Comparison of ENCODE assay signal across 14 cellular contexts in genomic region chr15:56174649-56175048, GRCh38.
DNase-seq lines count a peak whose midpoint lies in the region; ATAC-seq and TF ChIP-seq lines count a peak whose summit lies in the region.
"Had no signal": no experiment of that assay in that cellular context is flagged by ENCODE, and none has a peak within 500 bp of the region (broad histone marks: within the 10 kb centered on the region; RNA-seq: fewer than 3 reads in every experiment).

No MANE protein-coding gene starts in this region.

- no peaks in the 10 kb centered on the region for H3K27me3 ChIP-seq in CD4-positive, alpha-beta T cell (ENCODE audit: control insufficient read depth, insufficient read depth, low read length)

- peak overlapping the region; percentile 55 for H3K27ac Mint-ChIP-seq in CD4-positive, alpha-beta T cell
- peak overlapping the region; percentile 26 for H3K27ac Mint-ChIP-seq in activated naive CD8-positive, alpha-beta T cell treated with anti-CD3 and anti-CD28 coated beads, Interleukin-2, amount 50 U/mL, for 24 hours
- H3K27ac Mint-ChIP-seq in natural killer cell treated with Interleukin-12 subunit alpha and Interleukin-12 subunit beta and Interleukin-15 and Interleukin-18, amount 100 ng/mL, for 72 hours = peak overlapping the region; percentile 54 to 77
- H3K27ac Mint-ChIP-seq: HFFc6 had no signal

- POLR2A ChIA-PET in CD4-positive, alpha-beta T cell (lab: Charles Lee) = no interaction called here

- TF ChIP-seq CTCF in CD4-positive, alpha-beta T cell (IDR thresholded peaks at IDR 0.05) = no peak

- H3K9me3 Mint-ChIP-seq in CD4-positive, alpha-beta T cell = peaks cover 7% of the 10 kb centered on the region
- peaks cover 19% of the 10 kb centered on the region for H3K9me3 Mint-ChIP-seq in activated naive CD8-positive, alpha-beta T cell treated with anti-CD3 and anti-CD28 coated beads, Interleukin-2, amount 50 U/mL, for 24 hours
- no peaks in the 10 kb centered on the region for H3K9me3 Mint-ChIP-seq in natural killer cell treated with Interleukin-12 subunit alpha and Interleukin-12 subunit beta and Interleukin-15 and Interleukin-18, amount 100 ng/mL, for 72 hours
- H3K9me3 Mint-ChIP-seq: HFFc6 had no signal

- peaks cover 77% of the 10 kb centered on the region for H3K36me3 Mint-ChIP-seq in CD4-positive, alpha-beta T cell (ENCODE audit: low read depth)
- H3K36me3 Mint-ChIP-seq in activated naive CD8-positive, alpha-beta T cell treated with anti-CD3 and anti-CD28 coated beads, Interleukin-2, amount 50 U/mL, for 24 hours (ENCODE audit: low read depth) = peaks cover 49% of the 10 kb centered on the region
- H3K36me3 Mint-ChIP-seq in natural killer cell treated with Interleukin-12 subunit alpha and Interleukin-12 subunit beta and Interleukin-15 and Interleukin-18, amount 100 ng/mL, for 72 hours = peaks cover 23% of the 10 kb centered on the region

- ATAC-seq in activated CD4-positive, CD25-positive, alpha-beta regulatory T cell treated with anti-CD3 and anti-CD28 coated beads, Interleukin-2, amount 50 U/mL, for 24 hours = peak; percentile 65 to 75
- ATAC-seq in CD4-positive, alpha-beta T cell (ENCODE audit: poor library complexity) = no peak
- ATAC-seq in activated naive CD8-positive, alpha-beta T cell treated with anti-CD3 and anti-CD28 coated beads, Interleukin-2, amount 50 U/mL, for 24 hours = no peak
- peak; percentile 74 for ATAC-seq in natural killer cell treated with Interleukin-12 subunit alpha and Interleukin-12 subunit beta and Interleukin-15 and Interleukin-18, amount 100 ng/mL, for 72 hours
- no peak for ATAC-seq in GM18502 (IDR thresholded peaks at IDR 0.05; ENCODE audit: poor library complexity, unreplicated experiment)
- no peak for ATAC-seq in GM21528 (IDR thresholded peaks at IDR 0.05; ENCODE audit: low FRiP score, unreplicated experiment)

- H3K9me3 ChIP-seq in CD4-positive, alpha-beta T cell (ENCODE audit: control insufficient read depth, low read length) = no peaks in the 10 kb centered on the region

- H3K4me1 Mint-ChIP-seq in CD4-positive, alpha-beta T cell (ENCODE audit: low read depth) = peaks cover 55% of the 10 kb centered on the region
- peaks cover 54% of the 10 kb centered on the region for H3K4me1 Mint-ChIP-seq in activated naive CD8-positive, alpha-beta T cell treated with anti-CD3 and anti-CD28 coated beads, Interleukin-2, amount 50 U/mL, for 24 hours
- H3K4me1 Mint-ChIP-seq in natural killer cell treated with Interleukin-12 subunit alpha and Interleukin-12 subunit beta and Interleukin-15 and Interleukin-18, amount 100 ng/mL, for 72 hours (ENCODE audit: low read depth in 2 of 2) = peaks cover 34 to 49% of the 10 kb centered on the region in 2 donors

- DNase-seq in activated CD4-positive, CD25-positive, alpha-beta regulatory T cell (lab: John Stamatoyannopoulos, UW) = no peak
- DNase-seq in CD4-positive, alpha-beta T cell = no peak
- no peak for DNase-seq in activated naive CD8-positive, alpha-beta T cell treated with anti-CD3 and anti-CD28 coated beads, Interleukin-2, amount 50 U/mL, for 24 hours
- no peak for DNase-seq in natural killer cell treated with Interleukin-12 subunit alpha and Interleukin-12 subunit beta and Interleukin-15 and Interleukin-18, amount 100 ng/mL, for 72 hours (ENCODE audit: low spot score)
- DNase-seq in ureter (ENCODE audit: low spot score) = no peak
- DNase-seq: DMS 273 treated with DMSO at 0.1 percent for 48 hours, GDM1, HFFc6, NCI-H1930, NCI-H446, NCI-H69 had no signal

- H3K4me3 Mint-ChIP-seq in CD4-positive, alpha-beta T cell = no peak overlapping the region
- no peak overlapping the region for H3K4me3 Mint-ChIP-seq in activated naive CD8-positive, alpha-beta T cell treated with anti-CD3 and anti-CD28 coated beads, Interleukin-2, amount 50 U/mL, for 24 hours
- H3K4me3 Mint-ChIP-seq in natural killer cell treated with Interleukin-12 subunit alpha and Interleukin-12 subunit beta and Interleukin-15 and Interleukin-18, amount 100 ng/mL, for 72 hours = peak overlapping the region; percentile 64
- H3K4me3 Mint-ChIP-seq: HFFc6 had no signal

- intact Hi-C loops in CD4-positive, alpha-beta T cell (cut with DNase I, micrococcal nuclease) = no loop called here

- H3K27ac ChIP-seq in CD4-positive, alpha-beta T cell (ENCODE audit: low read depth, low read length) = no peak overlapping the region

- H3K27me3 Mint-ChIP-seq in CD4-positive, alpha-beta T cell = no peaks in the 10 kb centered on the region
- H3K27me3 Mint-ChIP-seq in activated naive CD8-positive, alpha-beta T cell treated with anti-CD3 and anti-CD28 coated beads, Interleukin-2, amount 50 U/mL, for 24 hours = no peaks in the 10 kb centered on the region
- no peaks in the 10 kb centered on the region for H3K27me3 Mint-ChIP-seq in natural killer cell treated with Interleukin-12 subunit alpha and Interleukin-12 subunit beta and Interleukin-15 and Interleukin-18, amount 100 ng/mL, for 72 hours

- CTCF ChIA-PET in CD4-positive, alpha-beta T cell (lab: Charles Lee) = interaction anchor here (1.0 to 1.7 kb wide), 2 partner anchors 14 to 71 kb away, joined by 3 to 4 read pairs; no protein-coding TSS in a partner anchor

Comparison
In these comparisons a context has a peak if more than half of its experiments do, and no peak if none do; other contexts are left out.
1. ATAC-seq: peak in activated CD4-positive, CD25-positive, alpha-beta regulatory T cell treated with anti-CD3 and anti-CD28 coated beads, Interleukin-2, amount 50 U/mL, for 24 hours (2 of 2) and natural killer cell treated with Interleukin-12 subunit alpha and Interleukin-12 subunit beta and Interleukin-15 and Interleukin-18, amount 100 ng/mL, for 72 hours (2 of 2); none in CD4-positive, alpha-beta T cell (single experiment), activated naive CD8-positive, alpha-beta T cell treated with anti-CD3 and anti-CD28 coated beads, Interleukin-2, amount 50 U/mL, for 24 hours (single experiment), GM18502 (single experiment) and GM21528 (single experiment).
2. Peak in every context shown above with its lines, with median percentiles within 50 percentile points of each other: H3K27ac Mint-ChIP-seq.